1 cellular context compared by ENCODE assay signal in the genomic region with DNA sequence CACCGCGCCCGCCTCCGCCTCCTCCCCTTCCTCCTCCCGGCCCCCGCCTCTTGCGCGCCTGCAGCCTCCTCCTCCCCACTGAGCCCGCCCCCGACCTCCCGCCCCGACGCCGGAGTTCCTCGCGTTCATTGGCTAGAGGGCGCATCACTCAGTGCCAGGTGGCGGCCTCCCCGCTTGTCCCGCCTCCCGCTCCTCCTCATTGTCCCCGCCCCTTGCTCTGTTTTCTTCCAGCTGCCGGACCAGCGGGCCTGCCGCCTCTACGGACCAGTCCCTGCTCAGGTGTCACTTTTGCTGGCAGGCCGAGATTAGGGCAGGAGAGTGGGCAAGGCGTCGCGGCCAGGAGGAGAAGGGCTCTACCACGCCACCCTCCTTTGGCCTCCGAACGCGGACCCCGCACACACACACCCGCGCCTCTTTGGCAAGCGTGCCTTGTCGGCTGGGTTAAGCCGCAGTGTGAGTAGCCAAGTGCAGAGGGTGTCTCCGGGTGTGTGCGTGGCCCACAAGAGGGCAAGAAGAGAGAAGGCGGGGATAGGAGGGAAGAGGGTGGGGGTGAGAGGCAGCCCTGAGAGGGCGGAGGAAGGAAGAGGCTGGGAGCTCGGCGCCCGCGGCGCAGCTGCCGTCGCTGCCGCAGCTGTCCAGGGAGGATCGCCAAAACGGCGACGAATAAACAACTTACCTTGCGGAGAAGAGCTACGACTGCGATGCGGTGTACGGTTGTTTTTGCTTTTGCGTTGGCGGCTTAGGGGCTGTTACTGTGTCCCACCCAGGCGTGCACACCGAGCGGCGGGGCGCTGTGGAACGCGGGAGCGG.
A peak's percentile ranks its signal among the peaks of the same experiment; 100 is the strongest.
TF ChIP-seq lines count a peak whose summit lies in the region.

No MANE protein-coding gene starts in this region.

TF ChIP-seq in HepG2, 621 proteins besides CTCF, POLR2A, EP300 and RAD21 (continued from another document and continues in another):
- 0 out of 2 replicates have a peak, but pooled peaks have one; percentile 23 for TF ChIP-seq USF2 (IDR thresholded peaks at IDR 0.05; ENCODE audit: low read depth, low read length)
- no peak; the same call in none of the 2 replicates for TF ChIP-seq USF2 (CRISPR knock-in tag; IDR thresholded peaks at IDR 0.05; ENCODE audit: borderline replicate concordance)
- TF ChIP-seq MAX (IDR thresholded peaks at IDR 0.05), result peak; percentile 64
- no peak for TF ChIP-seq GMEB2 (CRISPR knock-in tag; IDR thresholded peaks at IDR 0.05; ENCODE audit: low read depth)
- TF ChIP-seq CBX5 (CRISPR knock-in tag; IDR thresholded peaks at IDR 0.05; ENCODE audit: borderline replicate concordance), result 0 out of 2 replicates have a peak, but pooled peaks have one; percentile 59
- peak; percentile 74; the same call in 1 of the 2 replicates for TF ChIP-seq HNRNPL (IDR thresholded peaks at IDR 0.05; ENCODE audit: low read depth, low read length)
- TF ChIP-seq SP1 (IDR thresholded peaks at IDR 0.05), result no peak
- peak; percentile 67; the same call in 1 of the 2 replicates for TF ChIP-seq SP1 (CRISPR knock-in tag; IDR thresholded peaks at IDR 0.05)
- peak; percentile 82 for TF ChIP-seq ZFY (CRISPR knock-in tag; IDR thresholded peaks at IDR 0.05)
- no peak for TF ChIP-seq RNF2 (conservative IDR thresholded peaks at IDR 0.05; ENCODE audit: low read depth)
- TF ChIP-seq, protein P1, sequence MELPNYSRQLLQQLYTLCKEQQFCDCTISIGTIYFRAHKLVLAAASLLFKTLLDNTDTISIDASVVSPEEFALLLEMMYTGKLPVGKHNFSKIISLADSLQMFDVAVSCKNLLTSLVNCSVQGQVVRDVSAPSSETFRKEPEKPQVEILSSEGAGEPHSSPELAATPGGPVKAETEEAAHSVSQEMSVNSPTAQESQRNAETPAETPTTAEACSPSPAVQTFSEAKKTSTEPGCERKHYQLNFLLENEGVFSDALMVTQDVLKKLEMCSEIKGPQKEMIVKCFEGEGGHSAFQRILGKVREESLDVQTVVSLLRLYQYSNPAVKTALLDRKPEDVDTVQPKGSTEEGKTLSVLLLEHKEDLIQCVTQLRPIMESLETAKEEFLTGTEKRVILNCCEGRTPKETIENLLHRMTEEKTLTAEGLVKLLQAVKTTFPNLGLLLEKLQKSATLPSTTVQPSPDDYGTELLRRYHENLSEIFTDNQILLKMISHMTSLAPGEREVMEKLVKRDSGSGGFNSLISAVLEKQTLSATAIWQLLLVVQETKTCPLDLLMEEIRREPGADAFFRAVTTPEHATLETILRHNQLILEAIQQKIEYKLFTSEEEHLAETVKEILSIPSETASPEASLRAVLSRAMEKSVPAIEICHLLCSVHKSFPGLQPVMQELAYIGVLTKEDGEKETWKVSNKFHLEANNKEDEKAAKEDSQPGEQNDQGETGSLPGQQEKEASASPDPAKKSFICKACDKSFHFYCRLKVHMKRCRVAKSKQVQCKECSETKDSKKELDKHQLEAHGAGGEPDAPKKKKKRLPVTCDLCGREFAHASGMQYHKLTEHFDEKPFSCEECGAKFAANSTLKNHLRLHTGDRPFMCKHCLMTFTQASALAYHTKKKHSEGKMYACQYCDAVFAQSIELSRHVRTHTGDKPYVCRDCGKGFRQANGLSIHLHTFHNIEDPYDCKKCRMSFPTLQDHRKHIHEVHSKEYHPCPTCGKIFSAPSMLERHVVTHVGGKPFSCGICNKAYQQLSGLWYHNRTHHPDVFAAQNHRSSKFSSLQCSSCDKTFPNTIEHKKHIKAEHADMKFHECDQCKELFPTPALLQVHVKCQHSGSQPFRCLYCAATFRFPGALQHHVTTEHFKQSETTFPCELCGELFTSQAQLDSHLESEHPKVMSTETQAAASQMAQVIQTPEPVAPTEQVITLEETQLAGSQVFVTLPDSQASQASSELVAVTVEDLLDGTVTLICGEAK (IDR thresholded peaks at IDR 0.05), result no peak
- TF ChIP-seq, protein P1 (CRISPR knock-in tag; IDR thresholded peaks at IDR 0.05), result peak; percentile 48
- TF ChIP-seq, protein P2, sequence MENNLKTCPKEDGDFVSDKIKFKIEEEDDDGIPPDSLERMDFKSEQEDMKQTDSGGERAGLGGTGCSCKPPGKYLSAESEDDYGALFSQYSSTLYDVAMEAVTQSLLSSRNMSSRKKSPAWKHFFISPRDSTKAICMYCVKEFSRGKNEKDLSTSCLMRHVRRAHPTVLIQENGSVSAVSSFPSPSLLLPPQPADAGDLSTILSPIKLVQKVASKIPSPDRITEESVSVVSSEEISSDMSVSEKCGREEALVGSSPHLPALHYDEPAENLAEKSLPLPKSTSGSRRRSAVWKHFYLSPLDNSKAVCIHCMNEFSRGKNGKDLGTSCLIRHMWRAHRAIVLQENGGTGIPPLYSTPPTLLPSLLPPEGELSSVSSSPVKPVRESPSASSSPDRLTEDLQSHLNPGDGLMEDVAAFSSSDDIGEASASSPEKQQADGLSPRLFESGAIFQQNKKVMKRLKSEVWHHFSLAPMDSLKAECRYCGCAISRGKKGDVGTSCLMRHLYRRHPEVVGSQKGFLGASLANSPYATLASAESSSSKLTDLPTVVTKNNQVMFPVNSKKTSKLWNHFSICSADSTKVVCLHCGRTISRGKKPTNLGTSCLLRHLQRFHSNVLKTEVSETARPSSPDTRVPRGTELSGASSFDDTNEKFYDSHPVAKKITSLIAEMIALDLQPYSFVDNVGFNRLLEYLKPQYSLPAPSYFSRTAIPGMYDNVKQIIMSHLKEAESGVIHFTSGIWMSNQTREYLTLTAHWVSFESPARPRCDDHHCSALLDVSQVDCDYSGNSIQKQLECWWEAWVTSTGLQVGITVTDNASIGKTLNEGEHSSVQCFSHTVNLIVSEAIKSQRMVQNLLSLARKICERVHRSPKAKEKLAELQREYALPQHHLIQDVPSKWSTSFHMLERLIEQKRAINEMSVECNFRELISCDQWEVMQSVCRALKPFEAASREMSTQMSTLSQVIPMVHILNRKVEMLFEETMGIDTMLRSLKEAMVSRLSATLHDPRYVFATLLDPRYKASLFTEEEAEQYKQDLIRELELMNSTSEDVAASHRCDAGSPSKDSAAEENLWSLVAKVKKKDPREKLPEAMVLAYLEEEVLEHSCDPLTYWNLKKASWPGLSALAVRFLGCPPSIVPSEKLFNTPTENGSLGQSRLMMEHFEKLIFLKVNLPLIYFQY (CRISPR knock-in tag; IDR thresholded peaks at IDR 0.05; ENCODE audit: borderline replicate concordance), result 0 out of 2 replicates have a peak, but pooled peaks have one; percentile 39
- TF ChIP-seq, protein P3, sequence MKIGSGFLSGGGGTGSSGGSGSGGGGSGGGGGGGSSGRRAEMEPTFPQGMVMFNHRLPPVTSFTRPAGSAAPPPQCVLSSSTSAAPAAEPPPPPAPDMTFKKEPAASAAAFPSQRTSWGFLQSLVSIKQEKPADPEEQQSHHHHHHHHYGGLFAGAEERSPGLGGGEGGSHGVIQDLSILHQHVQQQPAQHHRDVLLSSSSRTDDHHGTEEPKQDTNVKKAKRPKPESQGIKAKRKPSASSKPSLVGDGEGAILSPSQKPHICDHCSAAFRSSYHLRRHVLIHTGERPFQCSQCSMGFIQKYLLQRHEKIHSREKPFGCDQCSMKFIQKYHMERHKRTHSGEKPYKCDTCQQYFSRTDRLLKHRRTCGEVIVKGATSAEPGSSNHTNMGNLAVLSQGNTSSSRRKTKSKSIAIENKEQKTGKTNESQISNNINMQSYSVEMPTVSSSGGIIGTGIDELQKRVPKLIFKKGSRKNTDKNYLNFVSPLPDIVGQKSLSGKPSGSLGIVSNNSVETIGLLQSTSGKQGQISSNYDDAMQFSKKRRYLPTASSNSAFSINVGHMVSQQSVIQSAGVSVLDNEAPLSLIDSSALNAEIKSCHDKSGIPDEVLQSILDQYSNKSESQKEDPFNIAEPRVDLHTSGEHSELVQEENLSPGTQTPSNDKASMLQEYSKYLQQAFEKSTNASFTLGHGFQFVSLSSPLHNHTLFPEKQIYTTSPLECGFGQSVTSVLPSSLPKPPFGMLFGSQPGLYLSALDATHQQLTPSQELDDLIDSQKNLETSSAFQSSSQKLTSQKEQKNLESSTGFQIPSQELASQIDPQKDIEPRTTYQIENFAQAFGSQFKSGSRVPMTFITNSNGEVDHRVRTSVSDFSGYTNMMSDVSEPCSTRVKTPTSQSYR (CRISPR knock-in tag; IDR thresholded peaks at IDR 0.05; ENCODE audit: borderline replicate concordance), result no peak
- peak; percentile 20; the same call in 1 of the 2 replicates for TF ChIP-seq REPIN1 (CRISPR knock-in tag; IDR thresholded peaks at IDR 0.05; ENCODE audit: borderline replicate concordance, low read depth)
- no peak for TF ChIP-seq NFE2 (CRISPR knock-in tag; IDR thresholded peaks at IDR 0.05)
- TF ChIP-seq ZFP1 (CRISPR knock-in tag; IDR thresholded peaks at IDR 0.05), result 0 out of 2 replicates have a peak, but pooled peaks have one; percentile 28
- no peak for TF ChIP-seq PAX8 (CRISPR knock-in tag; IDR thresholded peaks at IDR 0.05; ENCODE audit: borderline replicate concordance)
- TF ChIP-seq PITX1 (CRISPR knock-in tag; IDR thresholded peaks at IDR 0.05), result peak; percentile 68
- peak; percentile 55; the same call in 1 of the 2 replicates for TF ChIP-seq ARNT2 (CRISPR knock-in tag; IDR thresholded peaks at IDR 0.05; ENCODE audit: low read depth)
- peak; percentile 38; the same call in 1 of the 2 replicates for TF ChIP-seq PHF21A (CRISPR knock-in tag; IDR thresholded peaks at IDR 0.05)
- TF ChIP-seq HNF1B (CRISPR knock-in tag; IDR thresholded peaks at IDR 0.05), result peak; percentile 92; the same call in 1 of the 2 replicates
- peak; percentile 20; the same call in 1 of the 2 replicates for TF ChIP-seq ZNF567 (CRISPR knock-in tag; IDR thresholded peaks at IDR 0.05; ENCODE audit: borderline replicate concordance)
- peak; percentile 21; the same call in 1 of the 2 replicates for TF ChIP-seq GABPB1 (CRISPR knock-in tag; IDR thresholded peaks at IDR 0.05)
- TF ChIP-seq HIVEP1 (CRISPR knock-in tag; IDR thresholded peaks at IDR 0.05), result peak; percentile 48; the same call in 1 of the 2 replicates
- TF ChIP-seq GATAD2A (CRISPR knock-in tag; IDR thresholded peaks at IDR 0.05), result peak; percentile 65
- TF ChIP-seq DDIT3 (CRISPR knock-in tag; IDR thresholded peaks at IDR 0.05), result 0 out of 2 replicates have a peak, but pooled peaks have one; percentile 36
- no peak for TF ChIP-seq ZNF432 (CRISPR knock-in tag; IDR thresholded peaks at IDR 0.05; ENCODE audit: borderline replicate concordance)
